9 cellular contexts compared by ENCODE assay signal in the genomic region with DNA sequence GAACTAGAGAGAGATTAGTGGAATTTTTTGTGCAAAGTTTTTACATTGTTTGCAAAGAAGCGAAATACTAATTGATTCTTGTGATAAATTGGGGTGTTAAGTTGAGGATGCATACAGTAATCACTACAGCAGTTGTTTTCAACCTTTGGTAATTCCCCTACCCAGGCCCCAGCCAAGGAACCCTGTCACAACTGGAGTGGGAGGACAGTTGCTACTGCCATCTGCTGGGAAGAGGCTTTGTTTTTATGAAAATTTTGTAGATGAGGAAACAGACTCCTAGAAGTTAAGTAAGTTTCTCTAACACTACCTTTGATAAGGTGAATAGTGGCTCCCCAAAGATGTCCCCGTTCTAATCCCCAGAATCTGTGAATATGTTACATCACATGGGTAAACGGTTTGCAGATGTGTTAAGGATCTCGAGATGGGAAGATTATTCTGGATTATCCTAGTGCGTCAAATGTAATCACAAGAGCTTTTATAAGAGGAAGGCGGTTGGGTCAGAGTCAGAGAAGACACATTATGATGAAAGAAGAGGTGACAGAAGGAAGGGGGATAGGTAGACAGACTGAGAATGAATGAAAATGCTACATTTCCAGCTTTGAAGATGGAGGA. TPM values are rescaled to one million over a fixed set of nuclear protein-coding genes. Genes with fewer than 3 reads are reported as not detected.
A peak's percentile ranks its signal among the peaks of the same experiment; 100 is the strongest.
DNase-seq lines count a peak whose midpoint lies in the region; ATAC-seq lines count a peak whose summit lies in the region.
"Had no signal": no experiment of that assay in that cellular context is flagged by ENCODE, and none has a peak within 500 bp of the region (broad histone marks: within the 10 kb centered on the region; RNA-seq: fewer than 3 reads in every experiment).

No MANE protein-coding gene starts in this region.

- no peaks in the 10 kb centered on the region for H3K36me3 Mint-ChIP-seq in activated T-helper 17 cell treated with anti-CD3 and anti-CD28 coated beads, Interleukin-2, amount 50 U/mL, for 72 hours (ENCODE audit: low read depth)
- H3K36me3 Mint-ChIP-seq: activated naive CD4-positive, alpha-beta T cell treated with anti-CD3 and anti-CD28 coated beads, Interleukin-2, amount 50 U/mL, for 24 hours had no signal

- H3K27me3 Mint-ChIP-seq in activated T-helper 17 cell treated with anti-CD3 and anti-CD28 coated beads, Interleukin-2, amount 50 U/mL, for 72 hours, result peaks cover 10% of the 10 kb centered on the region
- H3K27me3 Mint-ChIP-seq: activated naive CD4-positive, alpha-beta T cell treated with anti-CD3 and anti-CD28 coated beads, Interleukin-2, amount 50 U/mL, for 24 hours had no signal

- no peak overlapping the region for H3K4me3 Mint-ChIP-seq in activated T-helper 17 cell treated with anti-CD3 and anti-CD28 coated beads, Interleukin-2, amount 50 U/mL, for 72 hours
- H3K4me3 Mint-ChIP-seq: activated naive CD4-positive, alpha-beta T cell treated with anti-CD3 and anti-CD28 coated beads, Interleukin-2, amount 50 U/mL, for 24 hours had no signal

- no peaks in the 10 kb centered on the region for H3K4me1 Mint-ChIP-seq in activated T-helper 17 cell treated with anti-CD3 and anti-CD28 coated beads, Interleukin-2, amount 50 U/mL, for 72 hours
- H3K4me1 Mint-ChIP-seq: activated naive CD4-positive, alpha-beta T cell treated with anti-CD3 and anti-CD28 coated beads, Interleukin-2, amount 50 U/mL, for 24 hours had no signal

- DNase-seq in SIG-M5 treated with dmso at 0.1 percent for 504 hours (lab: John Stamatoyannopoulos, UW; ENCODE audit: unreplicated experiment) (peak; percentile 41), SIG-M5 (lab: John Stamatoyannopoulos, UW) (no peak), LoVo (ENCODE audit: low spot score) (peak; percentile 9), kidney tubule cell (ENCODE audit: low spot score) (peak; percentile 43), activated gamma-delta T cell (lab: John Stamatoyannopoulos, UW) (no peak)

- ATAC-seq in GM19468 (IDR thresholded peaks at IDR 0.05; ENCODE audit: extremely low read depth, unreplicated experiment) (peak; percentile 29), GM21381 (IDR thresholded peaks at IDR 0.05; ENCODE audit: unreplicated experiment) (no peak)
- peak; percentile 80 for ATAC-seq in activated T-helper 17 cell treated with anti-CD3 and anti-CD28 coated beads, Interleukin-2, amount 50 U/mL, for 72 hours (replicated peaks)

- peak overlapping the region; percentile 39 for H3K27ac Mint-ChIP-seq in activated T-helper 17 cell treated with anti-CD3 and anti-CD28 coated beads, Interleukin-2, amount 50 U/mL, for 72 hours
- H3K27ac Mint-ChIP-seq: activated naive CD4-positive, alpha-beta T cell treated with anti-CD3 and anti-CD28 coated beads, Interleukin-2, amount 50 U/mL, for 24 hours had no signal

- no peaks in the 10 kb centered on the region for H3K9me3 Mint-ChIP-seq in activated T-helper 17 cell treated with anti-CD3 and anti-CD28 coated beads, Interleukin-2, amount 50 U/mL, for 72 hours
- H3K9me3 Mint-ChIP-seq: activated naive CD4-positive, alpha-beta T cell treated with anti-CD3 and anti-CD28 coated beads, Interleukin-2, amount 50 U/mL, for 24 hours had no signal

RNA-seq across cellular contexts. Expression of gene PPP1R2B, which starts 34.0 kb away (rescaled TPM):
- under 1 TPM; 0.30 to 0.64 TPM for total RNA-seq in activated T-helper 17 cell treated with anti-CD3 and anti-CD28 coated beads, Interleukin-2, amount 50 U/mL, for 72 hours

Comparison
In these comparisons a context has a peak if more than half of its experiments do, and no peak if none do; other contexts are left out.
1. DNase-seq: peak in SIG-M5 treated with dmso at 0.1 percent for 504 hours (single experiment), LoVo (single experiment) and kidney tubule cell (single experiment); none in SIG-M5 (single experiment) and activated gamma-delta T cell (single experiment).